12 cellular contexts compared by ENCODE assay signal in genomic region chr14:68525516-68525915, GRCh38.
"Had no signal": no experiment of that assay in that cellular context is flagged by ENCODE, and none has a peak within 500 bp of the region (broad histone marks: within the 10 kb centered on the region; RNA-seq: fewer than 3 reads in every experiment).

No MANE protein-coding gene starts in this region.

- H3K27ac ChIP-seq: SK-N-MC had no signal

- H3K4me3 ChIP-seq: SK-N-MC, thyroid gland had no signal

- H3K27me3 Mint-ChIP-seq: naive thymus-derived CD8-positive, alpha-beta T cell; stimulated activated naive B cell treated with anti-CD40 and anti-IgM and Interleukin-4, amounts not matched to agents 10 μg/mL and 1 μg/mL and 100 μg/mL, for 72 hours had no signal

- H3K27ac Mint-ChIP-seq: activated naive CD4-positive, alpha-beta T cell treated with anti-CD3 and anti-CD28 coated beads, Interleukin-2, amount 50 U/mL, for 72 hours; stimulated activated naive B cell treated with anti-CD40 and anti-IgM and Interleukin-4, amounts not matched to agents 10 μg/mL and 1 μg/mL and 100 μg/mL, for 72 hours; T-helper 2 cell treated with Interferon-gamma antibody and Interleukin-4, amounts not matched to agents 5 μg/mL and 100 μg/mL, for 36 hours had no signal

- H3K27me3 ChIP-seq: thyroid gland had no signal

- DNase-seq: activated CD4-positive, alpha-beta T cell treated with anti-CD3 and anti-CD28 coated beads, Interleukin-2, amount 50 U/mL, for 48 hours; activated gamma-delta T cell treated with Interleukin-2 at 50 U/mL for 16 hours; dermis blood vessel endothelial cell; foreskin melanocyte; hypothalamus; islet precursor cell; naive thymus-derived CD8-positive, alpha-beta T cell; stimulated activated naive B cell treated with anti-CD40 and anti-IgM and Interleukin-4, amounts not matched to agents 10 μg/mL and 1 μg/mL and 100 μg/mL, for 72 hours; thyroid gland had no signal

- ATAC-seq: activated naive CD4-positive, alpha-beta T cell treated with anti-CD3 and anti-CD28 coated beads, Interleukin-2, amount 50 U/mL, for 72 hours; naive thymus-derived CD8-positive, alpha-beta T cell; stimulated activated naive B cell treated with anti-CD40 and anti-IgM and Interleukin-4, amounts not matched to agents 10 μg/mL and 1 μg/mL and 100 μg/mL, for 72 hours had no signal

- H3K36me3 ChIP-seq: thyroid gland had no signal

- H3K4me3 Mint-ChIP-seq: naive thymus-derived CD8-positive, alpha-beta T cell; stimulated activated naive B cell treated with anti-CD40 and anti-IgM and Interleukin-4, amounts not matched to agents 10 μg/mL and 1 μg/mL and 100 μg/mL, for 72 hours; T-helper 2 cell treated with Interferon-gamma antibody and Interleukin-4, amounts not matched to agents 5 μg/mL and 100 μg/mL, for 36 hours had no signal

- H3K9me3 ChIP-seq: thyroid gland had no signal
